Comparison of ENCODE assay signal across 8 cellular contexts in the genomic region with DNA sequence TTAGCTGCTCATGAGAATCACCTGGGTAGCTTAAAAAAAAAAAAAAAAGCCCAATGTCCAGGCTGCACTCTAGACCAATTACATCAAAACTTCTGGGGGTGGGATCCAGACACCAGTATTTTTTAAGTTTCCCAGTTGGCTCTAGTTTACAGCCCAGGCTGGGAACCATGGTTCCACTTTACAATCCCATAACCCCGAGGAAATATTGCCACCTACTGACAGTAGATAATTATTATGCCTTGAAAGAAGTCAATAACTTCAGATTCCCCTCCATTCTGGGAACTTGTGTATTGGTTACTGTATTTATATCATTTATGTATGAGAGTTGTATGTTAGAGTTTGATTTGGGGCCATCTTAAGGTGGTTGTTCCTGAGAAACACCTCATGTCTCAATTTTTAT.
DNase-seq lines count a peak whose midpoint lies in the region; ATAC-seq and TF ChIP-seq lines count a peak whose summit lies in the region.

No MANE protein-coding gene starts in this region.

- intact Hi-C loops in activated CD8-positive, alpha-beta T cell treated with anti-CD3 and anti-CD28 coated beads for 36 hours (cut with micrococcal nuclease): no loop called here

- H3K27ac Mint-ChIP-seq in activated CD8-positive, alpha-beta T cell treated with anti-CD3 and anti-CD28 coated beads for 36 hours: no peak overlapping the region
- H3K27ac Mint-ChIP-seq in activated CD8-positive, alpha-beta T cell treated with anti-CD3 and anti-CD28 coated beads, Interleukin-2, amount 10 ng/mL, durations not matched to agents 7 days and 5 days: no peak overlapping the region
- H3K27ac Mint-ChIP-seq in chondrocyte (ENCODE audit: unreplicated experiment) (no peak overlapping the region), osteocyte (ENCODE audit: unreplicated experiment) (no peak overlapping the region)
- no peak overlapping the region for H3K27ac Mint-ChIP-seq in activated CD4-positive, alpha-beta memory T cell treated with anti-CD3 and anti-CD28 coated beads, Interleukin-2, amount 10 ng/mL, durations not matched to agents 7 days and 5 days

- H3K4me1 Mint-ChIP-seq in activated CD8-positive, alpha-beta T cell treated with anti-CD3 and anti-CD28 coated beads for 36 hours (ENCODE audit: low read depth): no peaks in the 10 kb centered on the region
- H3K4me1 Mint-ChIP-seq in activated CD8-positive, alpha-beta T cell treated with anti-CD3 and anti-CD28 coated beads, Interleukin-2, amount 10 ng/mL, durations not matched to agents 7 days and 5 days (ENCODE audit: low read depth): no peaks in the 10 kb centered on the region
- H3K4me1 Mint-ChIP-seq in chondrocyte (ENCODE audit: low read depth): no peaks in the 10 kb centered on the region
- H3K4me1 Mint-ChIP-seq in osteocyte (ENCODE audit: unreplicated experiment): no peaks in the 10 kb centered on the region
- no peaks in the 10 kb centered on the region for H3K4me1 Mint-ChIP-seq in activated CD4-positive, alpha-beta memory T cell treated with anti-CD3 and anti-CD28 coated beads, Interleukin-2, amount 10 ng/mL, durations not matched to agents 7 days and 5 days

- peaks cover 7% of the 10 kb centered on the region for H3K27me3 Mint-ChIP-seq in activated CD8-positive, alpha-beta T cell treated with anti-CD3 and anti-CD28 coated beads for 36 hours
- peaks cover 2% of the 10 kb centered on the region for H3K27me3 Mint-ChIP-seq in activated CD8-positive, alpha-beta T cell treated with anti-CD3 and anti-CD28 coated beads, Interleukin-2, amount 10 ng/mL, durations not matched to agents 7 days and 5 days (ENCODE audit: low read depth)
- H3K27me3 Mint-ChIP-seq in chondrocyte (ENCODE audit: low read depth) (no peaks in the 10 kb centered on the region), osteocyte (ENCODE audit: unreplicated experiment) (peaks cover 40% of the 10 kb centered on the region)
- H3K27me3 Mint-ChIP-seq in activated CD4-positive, alpha-beta memory T cell treated with anti-CD3 and anti-CD28 coated beads, Interleukin-2, amount 10 ng/mL, durations not matched to agents 7 days and 5 days: peaks cover 21% of the 10 kb centered on the region

- DNase-seq in activated CD8-positive, alpha-beta T cell treated with anti-CD3 and anti-CD28 coated beads for 36 hours: no peak
- no peak for DNase-seq in activated CD8-positive, alpha-beta T cell treated with anti-CD3 and anti-CD28 coated beads, Interleukin-2, amount 10 ng/mL, durations not matched to agents 7 days and 5 days
- DNase-seq in NCI-H69 (lab: John Stamatoyannopoulos, UW) (peak; percentile 71), chondrocyte (ENCODE audit: low spot score) (no peak), osteocyte (ENCODE audit: extremely low spot score, unreplicated experiment) (no peak), UCSD-AML1 (lab: John Stamatoyannopoulos, UW; ENCODE audit: unreplicated experiment) (no peak), nucleus accumbens (lab: John Stamatoyannopoulos, UW) (no peak)
- DNase-seq in activated CD4-positive, alpha-beta memory T cell treated with anti-CD3 and anti-CD28 coated beads, Interleukin-2, amount 10 ng/mL, durations not matched to agents 7 days and 5 days: no peak

- POLR2A ChIA-PET in activated CD8-positive, alpha-beta T cell treated with anti-CD3 and anti-CD28 coated beads for 36 hours (lab: Charles Lee): no interaction called here
- POLR2A ChIA-PET in activated CD8-positive, alpha-beta T cell treated with anti-CD3 and anti-CD28 coated beads, Interleukin-2, amount 10 ng/mL, durations not matched to agents 7 days and 5 days (lab: Charles Lee): no interaction called here
- POLR2A ChIA-PET in activated CD4-positive, alpha-beta memory T cell treated with anti-CD3 and anti-CD28 coated beads, Interleukin-2, amount 10 ng/mL, durations not matched to agents 7 days and 5 days (lab: Charles Lee): no interaction called here

- peak; percentile 27 for TF ChIP-seq CTCF in activated CD8-positive, alpha-beta T cell treated with anti-CD3 and anti-CD28 coated beads for 36 hours (IDR thresholded peaks at IDR 0.05)
- TF ChIP-seq CTCF in chondrocyte (IDR thresholded peaks at IDR 0.05) (peak; percentile 84), osteocyte (IDR thresholded peaks at IDR 0.05) (peak; percentile 54)

- H3K4me3 Mint-ChIP-seq in activated CD8-positive, alpha-beta T cell treated with anti-CD3 and anti-CD28 coated beads for 36 hours: no peak overlapping the region
- no peak overlapping the region for H3K4me3 Mint-ChIP-seq in activated CD8-positive, alpha-beta T cell treated with anti-CD3 and anti-CD28 coated beads, Interleukin-2, amount 10 ng/mL, durations not matched to agents 7 days and 5 days
- H3K4me3 Mint-ChIP-seq in chondrocyte (ENCODE audit: unreplicated experiment): no peak overlapping the region
- H3K4me3 Mint-ChIP-seq in osteocyte (ENCODE audit: unreplicated experiment): no peak overlapping the region
- H3K4me3 Mint-ChIP-seq in activated CD4-positive, alpha-beta memory T cell treated with anti-CD3 and anti-CD28 coated beads, Interleukin-2, amount 10 ng/mL, durations not matched to agents 7 days and 5 days: no peak overlapping the region

- ATAC-seq in activated CD8-positive, alpha-beta T cell treated with anti-CD3 and anti-CD28 coated beads for 36 hours: no peak
- no peak for ATAC-seq in activated CD8-positive, alpha-beta T cell treated with anti-CD3 and anti-CD28 coated beads, Interleukin-2, amount 10 ng/mL, durations not matched to agents 7 days and 5 days

- no peaks in the 10 kb centered on the region for H3K36me3 Mint-ChIP-seq in activated CD8-positive, alpha-beta T cell treated with anti-CD3 and anti-CD28 coated beads for 36 hours (ENCODE audit: low read depth)
- H3K36me3 Mint-ChIP-seq in activated CD8-positive, alpha-beta T cell treated with anti-CD3 and anti-CD28 coated beads, Interleukin-2, amount 10 ng/mL, durations not matched to agents 7 days and 5 days (ENCODE audit: low read depth): no peaks in the 10 kb centered on the region
- H3K36me3 Mint-ChIP-seq in chondrocyte (ENCODE audit: low read depth): no peaks in the 10 kb centered on the region
- no peaks in the 10 kb centered on the region for H3K36me3 Mint-ChIP-seq in osteocyte (ENCODE audit: unreplicated experiment)
- no peaks in the 10 kb centered on the region for H3K36me3 Mint-ChIP-seq in activated CD4-positive, alpha-beta memory T cell treated with anti-CD3 and anti-CD28 coated beads, Interleukin-2, amount 10 ng/mL, durations not matched to agents 7 days and 5 days (ENCODE audit: low read depth)

- H3K9me3 Mint-ChIP-seq in activated CD8-positive, alpha-beta T cell treated with anti-CD3 and anti-CD28 coated beads for 36 hours: no peaks in the 10 kb centered on the region
- H3K9me3 Mint-ChIP-seq in activated CD8-positive, alpha-beta T cell treated with anti-CD3 and anti-CD28 coated beads, Interleukin-2, amount 10 ng/mL, durations not matched to agents 7 days and 5 days (ENCODE audit: insufficient read depth): no peaks in the 10 kb centered on the region
- H3K9me3 Mint-ChIP-seq in chondrocyte (ENCODE audit: low read depth) (no peaks in the 10 kb centered on the region), osteocyte (ENCODE audit: unreplicated experiment) (no peaks in the 10 kb centered on the region)
- H3K9me3 Mint-ChIP-seq in activated CD4-positive, alpha-beta memory T cell treated with anti-CD3 and anti-CD28 coated beads, Interleukin-2, amount 10 ng/mL, durations not matched to agents 7 days and 5 days: no peaks in the 10 kb centered on the region

- CTCF ChIA-PET in activated CD8-positive, alpha-beta T cell treated with anti-CD3 and anti-CD28 coated beads for 36 hours (lab: Charles Lee): interaction anchor here (0.8 to 1.3 kb wide), 2 partner anchors 10 to 225 kb away, joined by 3 read pairs; no protein-coding TSS in a partner anchor
- CTCF ChIA-PET in activated CD8-positive, alpha-beta T cell treated with anti-CD3 and anti-CD28 coated beads, Interleukin-2, amount 10 ng/mL, durations not matched to agents 7 days and 5 days (lab: Charles Lee): interaction anchor here (0.9 to 1.2 kb wide), 2 partner anchors 220 to 484 kb away, joined by 4 to 5 read pairs; no protein-coding TSS in a partner anchor
- CTCF ChIA-PET in activated CD4-positive, alpha-beta memory T cell treated with anti-CD3 and anti-CD28 coated beads, Interleukin-2, amount 10 ng/mL, durations not matched to agents 7 days and 5 days (lab: Charles Lee): interaction anchor here (0.5 to 1.1 kb wide), 4 partner anchors 220 to 574 kb away, joined by 3 to 6 read pairs (median 3); no protein-coding TSS in a partner anchor

Comparison
In these comparisons a context has a peak if more than half of its experiments do, and no peak if none do; other contexts are left out.
1. CTCF ChIP-seq: peak in every context shown above with its lines; median percentile 84 in chondrocyte; 54 in osteocyte; 27 in activated CD8-positive, alpha-beta T cell treated with anti-CD3 and anti-CD28 coated beads for 36 hours.